ENCODE assay signal across 18 cellular contexts in the genomic region with DNA sequence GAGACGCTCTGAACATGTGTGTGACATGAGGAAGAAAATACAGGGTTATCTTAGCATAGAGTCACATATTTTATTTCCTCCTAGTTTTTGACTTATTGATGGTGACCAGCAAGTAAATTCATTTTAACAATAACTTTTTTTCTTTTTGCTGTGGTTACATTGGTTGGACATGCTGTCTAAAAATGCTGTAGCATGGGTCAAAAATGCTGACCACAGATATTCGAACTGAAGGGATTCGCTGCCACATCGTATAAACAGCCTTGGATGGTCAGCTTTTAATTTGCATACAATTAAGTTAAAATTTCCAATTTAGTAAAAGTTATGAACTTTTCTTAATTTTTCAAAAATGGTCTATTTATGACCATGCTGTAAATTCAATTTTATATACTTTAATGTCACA.
"Had no signal": no experiment of that assay in that cellular context is flagged by ENCODE, and none has a peak within 500 bp of the region (broad histone marks: within the 10 kb centered on the region; RNA-seq: fewer than 3 reads in every experiment).

No MANE protein-coding gene starts in this region.

- ATAC-seq: gastrocnemius medialis; heart right ventricle; lower lobe of right lung; natural killer cell treated with Interleukin-12 subunit alpha and Interleukin-12 subunit beta and Interleukin-15 and Interleukin-18, amount 100 ng/mL, for 72 hours had no signal

- H3K4me2 ChIP-seq: neural progenitor cell had no signal

- DNase-seq: effector CD4-positive, alpha-beta T cell; endodermal cell; erythroblast; gastrocnemius medialis; heart right ventricle; islet precursor cell; left ventricle myocardium inferior; lower lobe of right lung; nucleus accumbens; ovary; stimulated activated CD4-positive, alpha-beta T cell treated with anti-CD3 and anti-CD28 coated beads, Interleukin-2, amount 100 ng/mL, for 48 hours; uterus had no signal

- H3K9me3 ChIP-seq: gastrocnemius medialis, heart right ventricle, left ventricle myocardium inferior, lower lobe of right lung, ovary, right atrium auricular region, uterus had no signal

- H3K27me3 ChIP-seq: gastrocnemius medialis, heart right ventricle, neural progenitor cell, ovary, right atrium auricular region, uterus had no signal

- H3K4me3 ChIP-seq: coronary artery, gastrocnemius medialis, heart right ventricle, left ventricle myocardium inferior, lower lobe of right lung, neural progenitor cell, ovary, right atrium auricular region, smooth muscle cell, uterus had no signal

- H3K27ac ChIP-seq: coronary artery, gastrocnemius medialis, heart right ventricle, left ventricle myocardium inferior, lower lobe of right lung, neural progenitor cell, ovary, right atrium auricular region, uterus had no signal

- H2AFZ ChIP-seq: neural progenitor cell had no signal

- H3K9ac ChIP-seq: neural progenitor cell had no signal

- H3K36me3 ChIP-seq: gastrocnemius medialis, left ventricle myocardium inferior, lower lobe of right lung, neural progenitor cell, ovary, right atrium auricular region, uterus had no signal

- FAIRE-seq: endothelial cell of umbilical vein had no signal

- H3K4me1 ChIP-seq: gastrocnemius medialis, heart right ventricle, left ventricle myocardium inferior, lower lobe of right lung, right atrium auricular region, uterus had no signal
